11 cellular contexts compared by ENCODE assay signal in genomic region chr2:202039278-202040100, GRCh38. TPM values are rescaled to one million over a fixed set of nuclear protein-coding genes. Genes with fewer than 3 reads are reported as not detected.
A peak's percentile ranks its signal among the peaks of the same experiment; 100 is the strongest.
DNase-seq lines count a peak whose midpoint lies in the region; ATAC-seq and TF ChIP-seq lines count a peak whose summit lies in the region.
"Had no signal": no experiment of that assay in that cellular context is flagged by ENCODE, and none has a peak within 500 bp of the region (broad histone marks: within the 10 kb centered on the region; RNA-seq: fewer than 3 reads in every experiment).

No MANE protein-coding gene starts in this region.

- peak overlapping the region; percentile 56 for H3K56ac ChIP-seq in mesendoderm (ENCODE audit: low read length)

- H3K27ac ChIP-seq in heart left ventricle (peak overlapping the region; percentile 6 to 99 (median 70)), mesendoderm (ENCODE audit: low read depth, low read length) (peak overlapping the region; percentile 78), uterus (peak overlapping the region; percentile 50 to 98)

- TF ChIP-seq CTCF in heart left ventricle (IDR thresholded peaks at IDR 0.05) (no peak), WTC11 (IDR thresholded peaks at IDR 0.05) (no peak), uterus (IDR thresholded peaks at IDR 0.05) (no peak)

- H2BK5ac ChIP-seq in mesendoderm (ENCODE audit: low read length): no peak overlapping the region

- no peaks in the 10 kb centered on the region for H3K9me3 Mint-ChIP-seq in WTC11
- H3K9me3 Mint-ChIP-seq: activated naive CD4-positive, alpha-beta T cell treated with anti-CD3 and anti-CD28 coated beads for 36 hours had no signal

- no peak overlapping the region for H4K8ac ChIP-seq in mesendoderm (ENCODE audit: low read depth, low read length)

- WGBS in heart left ventricle, 4 donors: 23 to 37% (median 31%) methylated on average over 13 of the region's 13 CpGs
- no CpG with 5 or more reads among the region's 13 CpGs for WGBS in mesendoderm (ENCODE audit: extremely low coverage, insufficient coverage, low lambda C conversion rate)

- peaks cover 32% of the 10 kb centered on the region for H3K79me2 ChIP-seq in mesendoderm (ENCODE audit: control insufficient read depth, insufficient read depth, low read length)

- H4K5ac ChIP-seq in mesendoderm (ENCODE audit: low read length): no peak overlapping the region

- H3K36me3 ChIP-seq in heart left ventricle: no peaks in the 10 kb centered on the region
- H3K36me3 ChIP-seq in mesendoderm (ENCODE audit: control insufficient read depth, insufficient read depth, low read length): no peaks in the 10 kb centered on the region
- H3K36me3 ChIP-seq in uterus: no peaks in the 10 kb centered on the region

- peak overlapping the region; percentile 87 for H3K27ac Mint-ChIP-seq in WTC11
- H3K27ac Mint-ChIP-seq: activated CD4-positive, alpha-beta T cell treated with anti-CD3 and anti-CD28 coated beads for 36 hours; activated naive CD4-positive, alpha-beta T cell treated with anti-CD3 and anti-CD28 coated beads for 36 hours had no signal

- peak overlapping the region; percentile 1 for H3K4me2 ChIP-seq in mesendoderm (ENCODE audit: low read length)

- TF ChIP-seq POLR2A in heart left ventricle (IDR thresholded peaks at IDR 0.05): no peak
- TF ChIP-seq POLR2A in uterus (IDR thresholded peaks at IDR 0.05): no peak

- H3K23ac ChIP-seq in mesendoderm (ENCODE audit: low read length): no peak overlapping the region

- ATAC-seq in heart left ventricle: no peak
- ATAC-seq in Right ventricle myocardium superior (ENCODE audit: poor library complexity): no peak
- peak; percentile 34 for ATAC-seq in WTC11
- ATAC-seq in HG03097 (IDR thresholded peaks at IDR 0.05; ENCODE audit: low FRiP score, unreplicated experiment): no peak
- no peak for ATAC-seq in HG02642 (IDR thresholded peaks at IDR 0.05; ENCODE audit: poor library complexity, unreplicated experiment)
- ATAC-seq: activated CD4-positive, alpha-beta T cell treated with anti-CD3 and anti-CD28 coated beads for 36 hours had no signal

- H3K36me3 Mint-ChIP-seq in WTC11: no peaks in the 10 kb centered on the region; the same call in none of the 2 replicates

- H2BK15ac ChIP-seq in mesendoderm (replicated peaks; ENCODE audit: low read depth): no peak overlapping the region

- H3K27me3 ChIP-seq in heart left ventricle: peaks cover 0 to 56% (median 5%) of the 10 kb centered on the region in 9 donors
- H3K27me3 ChIP-seq in mesendoderm (ENCODE audit: insufficient read depth, low read length, poor library complexity): no peaks in the 10 kb centered on the region
- H3K27me3 ChIP-seq in uterus: no peaks in the 10 kb centered on the region

- H3K9me3 ChIP-seq in heart left ventricle: no peaks in the 10 kb centered on the region
- no peaks in the 10 kb centered on the region for H3K9me3 ChIP-seq in uterus

- peaks cover 17% of the 10 kb centered on the region for H3K27me3 Mint-ChIP-seq in WTC11 (ENCODE audit: low read depth)

- intact Hi-C loops in heart left ventricle (cut with DNase I) (loop anchor here (5.0 to 10.0 kb wide), 11 partner anchors 87 to 255 kb away; partner anchors contain the start of gene ALS2 (in 1 of the 10)), Right ventricle myocardium superior (cut with DNase I) (loop anchor here (10.0 kb wide), 1 partner anchor 115 kb away; no protein-coding TSS in a partner anchor), uterus (cut with DNase I; ENCODE audit: low total_unique reads) (no loop called here)

- H3K9ac ChIP-seq in mesendoderm (ENCODE audit: low read length): peak overlapping the region; percentile 18

- DNase-seq in heart left ventricle (no peak), Right ventricle myocardium superior (no peak), WTC11 (ENCODE audit: low spot score) (no peak), mesendoderm (peak; percentile 81), uterus (no peak), NCI-H2081 treated with DMSO at 0.1 percent for 48 hours (lab: John Stamatoyannopoulos, UW) (no peak)
- DNase-seq: activated CD4-positive, alpha-beta T cell treated with anti-CD3 and anti-CD28 coated beads for 36 hours; activated naive CD4-positive, alpha-beta T cell treated with anti-CD3 and anti-CD28 coated beads for 36 hours; RPMI8226 had no signal

- no peak overlapping the region for H2BK120ac ChIP-seq in mesendoderm (ENCODE audit: low read depth, low read length)

- peak overlapping the region; percentile 71 for H3K18ac ChIP-seq in mesendoderm (ENCODE audit: low read length)

- H3K4me1 ChIP-seq in heart left ventricle: peaks cover 0 to 48% (median 25%) of the 10 kb centered on the region in 12 donors
- H3K4me1 ChIP-seq in mesendoderm (ENCODE audit: control insufficient read depth, low read depth, low read length): no peaks in the 10 kb centered on the region
- H3K4me1 ChIP-seq in uterus: peaks cover 0 to 5% of the 10 kb centered on the region in 2 donors

- peaks cover 35% of the 10 kb centered on the region for H3K4me1 Mint-ChIP-seq in WTC11

- CTCF ChIA-PET in WTC11 (lab: Charles Lee): interaction anchor here (1.0 to 2.0 kb wide), 8 partner anchors 21 to 179 kb away, joined by 3 to 9 read pairs (median 5); no protein-coding TSS in a partner anchor

- H3K4me3 Mint-ChIP-seq in WTC11: peak overlapping the region; percentile 70
- H3K4me3 Mint-ChIP-seq: activated CD4-positive, alpha-beta T cell treated with anti-CD3 and anti-CD28 coated beads for 36 hours; activated naive CD4-positive, alpha-beta T cell treated with anti-CD3 and anti-CD28 coated beads for 36 hours had no signal

- no peaks in the 10 kb centered on the region for H3K79me1 ChIP-seq in mesendoderm (ENCODE audit: low read length)

- H3K4me3 ChIP-seq in heart left ventricle (peak overlapping the region in 9 of 12 donors; percentile 2 to 90 (median 73)), mesendoderm (ENCODE audit: low read length) (no peak overlapping the region), uterus (peak overlapping the region in 1 of 2 donors; percentile 17)

- no peak overlapping the region for H3K4ac ChIP-seq in mesendoderm (ENCODE audit: low read depth, low read length)

- POLR2A ChIA-PET in WTC11 (lab: Charles Lee): interaction anchor here (0.5 to 1.5 kb wide), 5 partner anchors 12 to 259 kb away, joined by 3 to 6 read pairs (median 5); partner anchors contain the start of gene ALS2

- H2AK5ac ChIP-seq in mesendoderm (ENCODE audit: low read length): no peak overlapping the region

TF ChIP-seq in WTC11, 78 proteins besides CTCF, POLR2A, EP300 and RAD21:
- 0 out of 2 replicates have a peak, but pooled peaks have one; percentile 14 for TF ChIP-seq NFATC4 (CRISPR knock-in tag; IDR thresholded peaks at IDR 0.05)
- TF ChIP-seq, protein P1, sequence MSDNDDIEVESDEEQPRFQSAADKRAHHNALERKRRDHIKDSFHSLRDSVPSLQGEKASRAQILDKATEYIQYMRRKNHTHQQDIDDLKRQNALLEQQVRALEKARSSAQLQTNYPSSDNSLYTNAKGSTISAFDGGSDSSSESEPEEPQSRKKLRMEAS (CRISPR knock-in tag; IDR thresholded peaks at IDR 0.05): 0 out of 2 replicates have a peak, but pooled peaks have one; percentile 23
- no peak for TF ChIP-seq HMGA2 (CRISPR knock-in tag; IDR thresholded peaks at IDR 0.05)

RNA-seq across cellular contexts. Expression of gene FZD7, which starts 5.8 kb away (rescaled TPM):
- total RNA-seq in heart left ventricle (10 to 100 TPM; 11.3 to 42.0 (median 25.5) TPM), Right ventricle myocardium superior (25.3 TPM), WTC11 (2021) (136 to 153 TPM (median 137 TPM) in 3 replicates), uterus (10 to 100 TPM in 3 of 4 donors, under 1 TPM in 1; 0.77 to 38.8 (median 20.0) TPM)
- 1 to 10 TPM; 1.7 to 8.8 TPM for polyA plus RNA-seq in heart left ventricle
- polyA plus RNA-seq in mesendoderm (2013, experiment 1 of 2): 61.4 TPM
- polyA plus RNA-seq in mesendoderm (2013, experiment 2 of 2): 60.0 TPM

RNA-seq across cellular contexts. Expression of gene KIAA2012, which starts 33.6 kb away (rescaled TPM):
- total RNA-seq in heart left ventricle (under 1 TPM in 1 of 9 donors, not detected in 8; 0.08 TPM), Right ventricle myocardium superior (not detected), WTC11 (2021) (not detected in 3 replicates), uterus (under 1 TPM in 3 of 4 donors, not detected in 1; 0.15 to 0.76 (median 0.26) TPM)
- polyA plus RNA-seq in heart left ventricle: not detected
- not detected for polyA plus RNA-seq in mesendoderm (2013, experiment 1 of 2)
- polyA plus RNA-seq in mesendoderm (2013, experiment 2 of 2): not detected
- total RNA-seq: activated CD4-positive, alpha-beta T cell treated with anti-CD3 and anti-CD28 coated beads for 36 hours; activated naive CD4-positive, alpha-beta T cell treated with anti-CD3 and anti-CD28 coated beads for 36 hours had no signal
